In the genomic region with DNA sequence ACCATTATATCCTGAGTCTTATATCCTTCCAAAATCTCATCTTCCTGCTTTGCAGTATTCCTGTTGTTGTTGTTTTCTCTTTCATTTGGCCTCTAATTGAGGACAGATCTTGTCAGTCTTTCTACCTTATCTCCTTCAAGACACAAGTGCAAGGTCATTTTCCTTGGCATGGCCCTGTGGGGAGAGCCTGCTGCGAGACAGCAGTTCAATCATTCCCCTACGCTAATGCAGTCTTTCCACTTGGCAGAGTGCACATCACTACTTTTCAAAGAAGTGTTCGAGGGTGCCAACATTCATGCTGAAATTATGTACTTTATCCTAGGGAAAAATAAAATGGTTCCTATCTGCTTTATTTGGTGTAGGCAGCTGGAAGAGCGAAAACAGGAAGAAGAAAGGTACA, we compare ENCODE assay signal across 8 cellular contexts.
"Had no signal": no experiment of that assay in that cellular context is flagged by ENCODE, and none has a peak within 500 bp of the region (broad histone marks: within the 10 kb centered on the region; RNA-seq: fewer than 3 reads in every experiment).

No MANE protein-coding gene starts in this region.

- H3K9ac ChIP-seq: GM23248 had no signal

- H3K36me3 ChIP-seq: HAP-1 had no signal

- H3K4me1 ChIP-seq: HAP-1 had no signal

- DNase-seq: GM23248, GOT3, H7, HFFc6, IMR-90 had no signal

- H2AFZ ChIP-seq: GM23248 had no signal

- H3K27ac ChIP-seq: GM23248 had no signal

- H3K4me3 ChIP-seq: GM23248, HAP-1, K562 had no signal

- ATAC-seq: HCT116, K562 had no signal

- H3K9me3 ChIP-seq: HAP-1 had no signal
